27 cellular contexts compared by ENCODE assay signal in the genomic region with DNA sequence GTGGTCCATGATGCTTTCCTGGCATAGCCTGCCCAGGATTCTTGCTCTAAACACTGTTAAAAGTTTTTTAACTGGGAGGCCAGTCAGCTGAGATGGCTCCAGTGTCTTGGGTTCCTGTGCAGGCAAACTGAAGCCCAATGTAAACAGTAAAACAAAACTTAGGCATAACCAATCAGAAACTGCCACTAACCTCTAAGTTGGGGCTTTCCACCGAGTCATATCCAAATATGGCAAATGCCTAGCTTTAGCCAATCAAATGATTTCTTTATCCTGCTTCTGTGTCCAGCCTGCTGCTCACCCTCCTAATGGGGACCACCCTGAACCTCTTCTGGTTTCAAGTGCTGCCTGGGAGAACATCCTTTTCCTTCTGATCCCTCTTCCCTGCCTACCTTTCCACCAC.
"Had no signal": no experiment of that assay in that cellular context is flagged by ENCODE, and none has a peak within 500 bp of the region (broad histone marks: within the 10 kb centered on the region; RNA-seq: fewer than 3 reads in every experiment).

No MANE protein-coding gene starts in this region.

- H3K36me3 Mint-ChIP-seq: activated CD4-positive, alpha-beta memory T cell treated with anti-CD3 and anti-CD28 coated beads for 36 hours; activated CD8-positive, alpha-beta memory T cell treated with anti-CD3 and anti-CD28 coated beads, Interleukin-2, amount 10 ng/mL, durations not matched to agents 7 days and 5 days; activated naive CD4-positive, alpha-beta T cell treated with anti-CD3 and anti-CD28 coated beads, Interleukin-2, amount 50 U/mL, for 24 hours; activated naive CD8-positive, alpha-beta T cell treated with anti-CD3 and anti-CD28 coated beads for 36 hours had no signal

- H3K4me3 ChIP-seq: colonic mucosa, esophagus squamous epithelium, gastroesophageal sphincter, heart right ventricle had no signal

- ATAC-seq: activated CD4-positive, alpha-beta T cell treated with anti-CD3 and anti-CD28 coated beads for 36 hours; activated CD8-positive, alpha-beta memory T cell treated with anti-CD3 and anti-CD28 coated beads, Interleukin-2, amount 10 ng/mL, durations not matched to agents 7 days and 5 days; activated CD8-positive, alpha-beta T cell treated with anti-CD3 and anti-CD28 coated beads, Interleukin-2, amount 10 ng/mL, durations not matched to agents 7 days and 5 days; activated naive CD8-positive, alpha-beta T cell treated with anti-CD3 and anti-CD28 coated beads, Interleukin-2, amount 50 U/mL, for 24 hours; gastroesophageal sphincter; heart right ventricle had no signal

- DNase-seq: activated CD4-positive, alpha-beta memory T cell treated with anti-CD3 and anti-CD28 coated beads for 36 hours; activated CD4-positive, alpha-beta T cell treated with anti-CD3 and anti-CD28 coated beads for 36 hours; activated CD4-positive, alpha-beta T cell treated with anti-CD3 and anti-CD28 coated beads, Interleukin-2, amount 10 ng/mL, durations not matched to agents 24 days and 14 days; activated CD4-positive, CD25-positive, alpha-beta regulatory T cell; activated CD4-positive, CD25-positive, alpha-beta regulatory T cell treated with anti-CD3 and anti-CD28 coated beads, Interleukin-2, amount 50 U/mL, for 72 hours; activated CD8-positive, alpha-beta memory T cell treated with anti-CD3 and anti-CD28 coated beads, Interleukin-2, amount 10 ng/mL, durations not matched to agents 7 days and 5 days; activated CD8-positive, alpha-beta memory T cell treated with anti-CD3 and anti-CD28 coated beads, Interleukin-2, amount 50 U/mL, for 4 hours; activated CD8-positive, alpha-beta T cell treated with anti-CD3 and anti-CD28 coated beads, Interleukin-2, amount 10 ng/mL, durations not matched to agents 7 days and 5 days; activated effector memory CD4-positive, alpha-beta T cell treated with anti-CD3 and anti-CD28 coated beads, Interleukin-2, amount 50 U/mL, for 16 hours; activated naive CD4-positive, alpha-beta T cell treated with anti-CD3 and anti-CD28 coated beads for 36 hours; activated naive CD8-positive, alpha-beta T cell treated with anti-CD3 and anti-CD28 coated beads for 36 hours; activated naive CD8-positive, alpha-beta T cell treated with anti-CD3 and anti-CD28 coated beads, Interleukin-2, amount 50 U/mL, for 24 hours; activated T-cell treated with anti-CD3 and anti-CD28 coated beads, Interleukin-2, amount 50 U/mL, for 1 hour; activated T-cell treated with anti-CD3 and anti-CD28 coated beads, Interleukin-2, amount 50 U/mL, for 48 hours; central memory CD4-positive, alpha-beta T cell; cerebellar nuclear complex; colonic mucosa; effector CD8-positive, alpha-beta T cell; esophagus squamous epithelium; foreskin melanocyte; heart right ventricle; T-helper 2 cell had no signal

- H3K4me1 ChIP-seq: colonic mucosa, esophagus squamous epithelium, gastroesophageal sphincter, heart right ventricle had no signal

- H3K27ac Mint-ChIP-seq: activated CD4-positive, alpha-beta memory T cell treated with anti-CD3 and anti-CD28 coated beads for 36 hours; activated CD4-positive, alpha-beta T cell treated with anti-CD3 and anti-CD28 coated beads for 36 hours; activated CD4-positive, alpha-beta T cell treated with anti-CD3 and anti-CD28 coated beads, Interleukin-2, amount 10 ng/mL, durations not matched to agents 24 days and 14 days; activated CD8-positive, alpha-beta memory T cell treated with anti-CD3 and anti-CD28 coated beads, Interleukin-2, amount 10 ng/mL, durations not matched to agents 7 days and 5 days; activated CD8-positive, alpha-beta T cell treated with anti-CD3 and anti-CD28 coated beads, Interleukin-2, amount 10 ng/mL, durations not matched to agents 7 days and 5 days; activated naive CD4-positive, alpha-beta T cell treated with anti-CD3 and anti-CD28 coated beads for 36 hours; activated naive CD4-positive, alpha-beta T cell treated with anti-CD3 and anti-CD28 coated beads, Interleukin-2, amount 50 U/mL, for 24 hours; activated naive CD8-positive, alpha-beta T cell treated with anti-CD3 and anti-CD28 coated beads for 36 hours; activated naive CD8-positive, alpha-beta T cell treated with anti-CD3 and anti-CD28 coated beads, Interleukin-2, amount 50 U/mL, for 24 hours; activated T-helper 1 cell treated with anti-CD3 and anti-CD28 coated beads, Interleukin-12 subunit alpha, Interleukin-12 subunit beta, Interleukin-2, Interleukin-4 antibody, amounts not matched to agents 30 ng/mL and 10 ng/mL and 1 ng/mL, durations not matched to agents 14 hours and 24 hours and 36 hours; activated T-helper 2 cell treated with anti-CD3 and anti-CD28 coated beads, Interferon-gamma antibody, Interleukin-2, Interleukin-4, amounts not matched to agents 10 μg/mL and 5 μg/mL and 100 μg/mL, durations not matched to agents 14 hours and 24 hours and 36 hours had no signal

- H3K9me3 Mint-ChIP-seq: activated CD4-positive, alpha-beta memory T cell treated with anti-CD3 and anti-CD28 coated beads for 36 hours; activated CD4-positive, alpha-beta T cell treated with anti-CD3 and anti-CD28 coated beads, Interleukin-2, amount 10 ng/mL, durations not matched to agents 24 days and 14 days; activated naive CD4-positive, alpha-beta T cell treated with anti-CD3 and anti-CD28 coated beads for 36 hours; activated naive CD4-positive, alpha-beta T cell treated with anti-CD3 and anti-CD28 coated beads, Interleukin-2, amount 50 U/mL, for 24 hours; activated naive CD8-positive, alpha-beta T cell treated with anti-CD3 and anti-CD28 coated beads for 36 hours; activated naive CD8-positive, alpha-beta T cell treated with anti-CD3 and anti-CD28 coated beads, Interleukin-2, amount 50 U/mL, for 24 hours; activated T-helper 1 cell treated with anti-CD3 and anti-CD28 coated beads, Interleukin-12 subunit alpha, Interleukin-12 subunit beta, Interleukin-2, Interleukin-4 antibody, amounts not matched to agents 30 ng/mL and 10 ng/mL and 1 ng/mL, durations not matched to agents 14 hours and 24 hours and 36 hours; activated T-helper 2 cell treated with anti-CD3 and anti-CD28 coated beads, Interferon-gamma antibody, Interleukin-2, Interleukin-4, amounts not matched to agents 10 μg/mL and 5 μg/mL and 100 μg/mL, durations not matched to agents 14 hours and 24 hours and 36 hours had no signal

- H3K27me3 ChIP-seq: colonic mucosa had no signal

- H3K36me3 ChIP-seq: colonic mucosa, esophagus squamous epithelium, gastroesophageal sphincter, heart right ventricle had no signal

- H3K27ac ChIP-seq: colonic mucosa, epithelial cell of prostate, esophagus squamous epithelium, gastroesophageal sphincter, heart right ventricle had no signal

- H3K4me3 Mint-ChIP-seq: activated CD4-positive, alpha-beta memory T cell treated with anti-CD3 and anti-CD28 coated beads for 36 hours; activated CD4-positive, alpha-beta T cell treated with anti-CD3 and anti-CD28 coated beads for 36 hours; activated CD4-positive, alpha-beta T cell treated with anti-CD3 and anti-CD28 coated beads, Interleukin-2, amount 10 ng/mL, durations not matched to agents 24 days and 14 days; activated CD8-positive, alpha-beta memory T cell treated with anti-CD3 and anti-CD28 coated beads, Interleukin-2, amount 10 ng/mL, durations not matched to agents 7 days and 5 days; activated CD8-positive, alpha-beta T cell treated with anti-CD3 and anti-CD28 coated beads, Interleukin-2, amount 10 ng/mL, durations not matched to agents 7 days and 5 days; activated naive CD4-positive, alpha-beta T cell treated with anti-CD3 and anti-CD28 coated beads for 36 hours; activated naive CD4-positive, alpha-beta T cell treated with anti-CD3 and anti-CD28 coated beads, Interleukin-2, amount 50 U/mL, for 24 hours; activated naive CD8-positive, alpha-beta T cell treated with anti-CD3 and anti-CD28 coated beads for 36 hours; activated naive CD8-positive, alpha-beta T cell treated with anti-CD3 and anti-CD28 coated beads, Interleukin-2, amount 50 U/mL, for 24 hours; activated T-helper 1 cell treated with anti-CD3 and anti-CD28 coated beads, Interleukin-12 subunit alpha, Interleukin-12 subunit beta, Interleukin-2, Interleukin-4 antibody, amounts not matched to agents 30 ng/mL and 10 ng/mL and 1 ng/mL, durations not matched to agents 14 hours and 24 hours and 36 hours had no signal

- H3K9me3 ChIP-seq: colonic mucosa, esophagus squamous epithelium, gastroesophageal sphincter, heart right ventricle had no signal

- H3K27me3 Mint-ChIP-seq: activated CD8-positive, alpha-beta memory T cell treated with anti-CD3 and anti-CD28 coated beads, Interleukin-2, amount 10 ng/mL, durations not matched to agents 7 days and 5 days had no signal

- H3K4me1 Mint-ChIP-seq: activated CD4-positive, alpha-beta T cell treated with anti-CD3 and anti-CD28 coated beads, Interleukin-2, amount 10 ng/mL, durations not matched to agents 24 days and 14 days; activated CD8-positive, alpha-beta memory T cell treated with anti-CD3 and anti-CD28 coated beads, Interleukin-2, amount 10 ng/mL, durations not matched to agents 7 days and 5 days; activated naive CD4-positive, alpha-beta T cell treated with anti-CD3 and anti-CD28 coated beads, Interleukin-2, amount 50 U/mL, for 24 hours; activated naive CD8-positive, alpha-beta T cell treated with anti-CD3 and anti-CD28 coated beads for 36 hours; activated naive CD8-positive, alpha-beta T cell treated with anti-CD3 and anti-CD28 coated beads, Interleukin-2, amount 50 U/mL, for 24 hours had no signal
